In genomic region chr5:141636106-141636412, GRCh38 we compare ENCODE assay signal across 9 cellular contexts. TPM values are rescaled to one million over a fixed set of nuclear protein-coding genes. Genes with fewer than 3 reads are reported as not detected.
DNase-seq lines count a peak whose midpoint lies in the region; ATAC-seq, FAIRE-seq and TF ChIP-seq lines count a peak whose summit lies in the region.
"Had no signal": no experiment of that assay in that cellular context is flagged by ENCODE, and none has a peak within 500 bp of the region (broad histone marks: within the 10 kb centered on the region; RNA-seq: fewer than 3 reads in every experiment).

No MANE protein-coding gene starts in this region.

- no peak for TF ChIP-seq EP300 in K562 (IDR thresholded peaks at IDR 0.05; ENCODE audit: low read length)

- peaks cover 57% of the 10 kb centered on the region for H3K4me1 Mint-ChIP-seq in activated naive CD4-positive, alpha-beta T cell treated with anti-CD3 and anti-CD28 coated beads, Interleukin-2, amount 50 U/mL, for 24 hours
- peaks cover 15% of the 10 kb centered on the region for H3K4me1 Mint-ChIP-seq in type B pancreatic cell (ENCODE audit: unreplicated experiment)

- intact Hi-C loops in K562 (cut with micrococcal nuclease) = loop anchor here (5.0 kb wide), 1 partner anchor 44 kb away; no protein-coding TSS in a partner anchor
- intact Hi-C loops in lower lobe of right lung (cut with DNase I) = no loop called here

- peak overlapping the region; percentile 90 for H3K4me3 Mint-ChIP-seq in activated naive CD4-positive, alpha-beta T cell treated with anti-CD3 and anti-CD28 coated beads, Interleukin-2, amount 50 U/mL, for 24 hours
- H3K4me3 Mint-ChIP-seq in type B pancreatic cell = peak overlapping the region; percentile 96

- H3K36me3 Mint-ChIP-seq in activated naive CD4-positive, alpha-beta T cell treated with anti-CD3 and anti-CD28 coated beads, Interleukin-2, amount 50 U/mL, for 24 hours = peaks cover 4% of the 10 kb centered on the region
- peaks cover 5% of the 10 kb centered on the region for H3K36me3 Mint-ChIP-seq in type B pancreatic cell

- FAIRE-seq in K562 (lab: Jason Lieb, UNC) = no peak
- FAIRE-seq: islet of Langerhans had no signal

- H3K9me1 ChIP-seq in K562 (ENCODE audit: control insufficient read depth, insufficient read depth, low read length) = peaks cover 5% of the 10 kb centered on the region

- CTCF ChIA-PET in K562 (lab: Yijun Ruan, JAX; ENCODE audit: low intra/inter-chr PET ratio) = no interaction called here

- H3K4me3 ChIP-seq in K562 (peak overlapping the region; percentile 91), lower lobe of right lung (peak overlapping the region; percentile 92)

- peak overlapping the region; percentile 88 to 95 for H3K9ac ChIP-seq in K562 (ENCODE audit: insufficient read depth in 1 of 2, low read depth in 2 of 2, low read length in 2 of 2)

- no peaks in the 10 kb centered on the region for H3K9me3 ChIP-seq in K562 (replicated peaks; ENCODE audit: control insufficient read depth, insufficient read depth, low read depth, low read length)
- H3K9me3 ChIP-seq in lower lobe of right lung = no peaks in the 10 kb centered on the region

- H2AFZ ChIP-seq in K562 (ENCODE audit: low read depth, low read length) = peak overlapping the region; percentile 89

- H3K27me3 ChIP-seq in K562 (ENCODE audit: control insufficient read depth in 2 of 2, insufficient read depth in 2 of 2, low read length in 2 of 2) = no peaks in the 10 kb centered on the region
- H3K27me3 ChIP-seq in lower lobe of right lung (ENCODE audit: low read depth) = no peaks in the 10 kb centered on the region

- TF ChIP-seq RAD21 in K562 (CRISPR knock-in tag; conservative IDR thresholded peaks at IDR 0.05 in 1 of 2, IDR thresholded peaks at IDR 0.05 in 1 of 2) = no peak

- no peaks in the 10 kb centered on the region for H3K9me3 Mint-ChIP-seq in activated naive CD4-positive, alpha-beta T cell treated with anti-CD3 and anti-CD28 coated beads, Interleukin-2, amount 50 U/mL, for 24 hours
- H3K9me3 Mint-ChIP-seq in type B pancreatic cell = no peaks in the 10 kb centered on the region

- H3K27ac Mint-ChIP-seq in activated naive CD4-positive, alpha-beta T cell treated with anti-CD3 and anti-CD28 coated beads, Interleukin-2, amount 50 U/mL, for 24 hours = peak overlapping the region; percentile 36
- H3K27ac Mint-ChIP-seq in type B pancreatic cell = peak overlapping the region; percentile 93

- peaks cover 66% of the 10 kb centered on the region for H3K36me3 ChIP-seq in K562 (ENCODE audit: control insufficient read depth, insufficient read depth, low read length)
- H3K36me3 ChIP-seq in lower lobe of right lung = peaks cover 12% of the 10 kb centered on the region

- WGBS in K562 (ENCODE audit: insufficient coverage, low coverage, missing lambda C conversion rate) = 0% methylated on average over 4 of the region's 4 CpGs

- H4K20me1 ChIP-seq in K562 (replicated peaks; ENCODE audit: control insufficient read depth, insufficient read depth, low read length) = peaks cover 8% of the 10 kb centered on the region; the same call in 1 of the 2 replicates

- POLR2A ChIA-PET in K562 (lab: Yijun Ruan, JAX) = interaction anchor here (0.7 to 2.2 kb wide), 7 partner anchors 10 to 128 kb away, joined by 3 to 13 read pairs (median 4); partner anchors contain the start of gene DIAPH1

- H3K4me1 ChIP-seq in K562 (replicated peaks in 1 of 2; ENCODE audit: control insufficient read depth in 2 of 2, insufficient read depth in 2 of 2, low read length in 2 of 2) (peaks cover 42 to 49% of the 10 kb centered on the region in 2 experiments), lower lobe of right lung (peaks cover 37% of the 10 kb centered on the region)

- no peak for DNase-seq in activated naive CD4-positive, alpha-beta T cell treated with Interleukin-2 at 50 U/mL for 16 hours
- DNase-seq in K562 (ENCODE audit: extremely low read depth in 1 of 4, low spot score in 3 of 4) (no peak), lower lobe of right lung (no peak), type B pancreatic cell (ENCODE audit: extremely low spot score, unreplicated experiment) (no peak)

- H3K27ac ChIP-seq in K562 (ENCODE audit: extremely low read depth, low read depth, low read length) (peak overlapping the region; percentile 84), lower lobe of right lung (peak overlapping the region; percentile 79)

- ATAC-seq in K562 (no peak), lower lobe of right lung (no peak), GM21390 (IDR thresholded peaks at IDR 0.05; ENCODE audit: unreplicated experiment) (no peak), GM21737 (IDR thresholded peaks at IDR 0.05; ENCODE audit: unreplicated experiment) (no peak), GM19467 (IDR thresholded peaks at IDR 0.05; ENCODE audit: unreplicated experiment) (no peak)

- H3K79me2 ChIP-seq in K562 (ENCODE audit: control insufficient read depth, insufficient read depth, low read length) = peaks cover 76% of the 10 kb centered on the region

- peak overlapping the region; percentile 100 for H3K4me2 ChIP-seq in K562 (ENCODE audit: insufficient read depth, low read length)

- in situ Hi-C loops in K562 (cut with MboI) = loop anchor here (5.0 kb wide), 1 partner anchor 44 kb away; no protein-coding TSS in a partner anchor

- BruUV-seq in K562 (replicated peaks; lab: Mats Ljungman, UMichigan) = no TSS peak

- TF ChIP-seq POLR2A in K562 (conservative IDR thresholded peaks at IDR 0.05) = no peak

- no peak for TF ChIP-seq CTCF in K562 (IDR thresholded peaks at IDR 0.05 in 2 of 3, conservative IDR thresholded peaks at IDR 0.05 in 1 of 3; ENCODE audit: insufficient read depth in 2 of 3, low read depth in 1 of 3, low read length in 3 of 3)
- no peak for TF ChIP-seq CTCF in lower lobe of right lung (IDR thresholded peaks at IDR 0.05)
- TF ChIP-seq CTCF in type B pancreatic cell (conservative IDR thresholded peaks at IDR 0.05) = no peak

- H3K27me3 Mint-ChIP-seq in activated naive CD4-positive, alpha-beta T cell treated with anti-CD3 and anti-CD28 coated beads, Interleukin-2, amount 50 U/mL, for 24 hours = no peaks in the 10 kb centered on the region
- H3K27me3 Mint-ChIP-seq in type B pancreatic cell = peaks cover 5% of the 10 kb centered on the region

RNA-seq across cellular contexts. Expression of gene HDAC3, which starts 0.6 kb away (rescaled TPM):
- 380 and 433 TPM in 2 replicates for total RNA-seq in K562 (2011; cell fraction: chromatin; rRNA removed; ENCODE audit: low replicate concordance)
- 249 and 274 TPM in 2 replicates for total RNA-seq in K562 (2011; cell fraction: nucleolus; rRNA removed)
- total RNA-seq in K562 (2011; cell fraction: nucleoplasm; rRNA removed) = 332 and 388 TPM in 2 replicates
- total RNA-seq in K562 (2014; rRNA removed) (111 and 160 TPM in 2 replicates), K562 (2014; rRNA removed; fragmentation: Illumina TruSeq; extraction: Trizol) (118 and 129 TPM in 2 replicates), K562 (2015; rRNA removed; fragmentation: Illumina TruSeq; extraction: Trizol) (116 and 130 TPM in 2 replicates), K562 (2021) (114 and 119 TPM in 2 replicates), lower lobe of right lung (45.8 TPM), type B pancreatic cell (ENCODE audit: low replicate concordance) (65.8 and 87.8 TPM in 2 replicates)
- polyA plus RNA-seq in K562 (2011; rRNA removed) (190 and 191 TPM in 2 replicates), K562 (2014; fragmentation: Illumina TruSeq; extraction: Trizol) (144 and 153 TPM in 2 replicates), K562 (2014; fragmentation: Nextera tagmentation; extraction: Ambion mirVana) (100 to 1,000 TPM in 1 of 2 experiments, 10 to 100 TPM in 1; 89.7 to 107 TPM), K562 (2014; rRNA removed) (120 and 137 TPM in 2 replicates)
- polyA plus RNA-seq in K562 (2011; cell fraction: cytosol; rRNA removed) = 207 and 230 TPM in 2 replicates
- 365 and 426 TPM in 2 replicates for polyA plus RNA-seq in K562 (2011; cell fraction: nucleus; rRNA removed)
- polyA plus RNA-seq in K562 (2012) = 77.6 and 93.4 TPM in 2 replicates
- 136 and 147 TPM in 2 replicates for polyA minus RNA-seq in K562 (2011; rRNA and poly(A)+ RNA removed)
- polyA minus RNA-seq in K562 (2011; cell fraction: cytosol; rRNA and poly(A)+ RNA removed) = 73.0 and 87.2 TPM in 2 replicates
- 80.6 and 114 TPM in 2 replicates for polyA minus RNA-seq in K562 (2011; cell fraction: nucleus; rRNA and poly(A)+ RNA removed)

RNA-seq across cellular contexts. Expression of gene RELL2, which starts 0.7 kb away (rescaled TPM):
- 14.3 and 44.8 TPM in 2 replicates for total RNA-seq in K562 (2011; cell fraction: chromatin; rRNA removed; ENCODE audit: low replicate concordance)
- 46.6 and 54.9 TPM in 2 replicates for total RNA-seq in K562 (2011; cell fraction: nucleolus; rRNA removed)
- 22.9 and 26.5 TPM in 2 replicates for total RNA-seq in K562 (2011; cell fraction: nucleoplasm; rRNA removed)
- total RNA-seq in K562 (2014; rRNA removed) (30.7 and 35.5 TPM in 2 replicates), K562 (2014; rRNA removed; fragmentation: Illumina TruSeq; extraction: Trizol) (5.0 and 7.0 TPM in 2 replicates), K562 (2015; rRNA removed; fragmentation: Illumina TruSeq; extraction: Trizol) (14.1 and 14.3 TPM in 2 replicates), K562 (2021) (22.9 and 23.3 TPM in 2 replicates), lower lobe of right lung (5.5 TPM), type B pancreatic cell (ENCODE audit: low replicate concordance) (6.9 and 8.1 TPM in 2 replicates)
- polyA plus RNA-seq in K562 (2011; rRNA removed) (17.4 and 17.9 TPM in 2 replicates), K562 (2014; fragmentation: Illumina TruSeq; extraction: Trizol) (13.3 and 19.8 TPM in 2 replicates), K562 (2014; fragmentation: Nextera tagmentation; extraction: Ambion mirVana) (under 1 TPM; 0.06 to 0.76 TPM), K562 (2014; rRNA removed) (33.8 and 36.0 TPM in 2 replicates)
- polyA plus RNA-seq in K562 (2011; cell fraction: cytosol; rRNA removed) = 15.7 and 32.1 TPM in 2 replicates
- polyA plus RNA-seq in K562 (2011; cell fraction: nucleus; rRNA removed) = 65.3 and 140 TPM in 2 replicates
- 4.8 and 10.5 TPM in 2 replicates for polyA plus RNA-seq in K562 (2012)
- polyA minus RNA-seq in K562 (2011; rRNA and poly(A)+ RNA removed) = 6.0 and 11.9 TPM in 2 replicates
- polyA minus RNA-seq in K562 (2011; cell fraction: cytosol; rRNA and poly(A)+ RNA removed) = 7.4 and 8.4 TPM in 2 replicates
- polyA minus RNA-seq in K562 (2011; cell fraction: nucleus; rRNA and poly(A)+ RNA removed) = 18.0 and 23.8 TPM in 2 replicates

RNA-seq across cellular contexts. Expression of gene FCHSD1, which starts 15.2 kb away (rescaled TPM):
- 160 and 307 TPM in 2 replicates for total RNA-seq in K562 (2011; cell fraction: chromatin; rRNA removed; ENCODE audit: low replicate concordance)
- 128 and 139 TPM in 2 replicates for total RNA-seq in K562 (2011; cell fraction: nucleolus; rRNA removed)
- 143 and 150 TPM in 2 replicates for total RNA-seq in K562 (2011; cell fraction: nucleoplasm; rRNA removed)
- total RNA-seq in K562 (2014; rRNA removed) (19.2 and 20.6 TPM in 2 replicates), K562 (2014; rRNA removed; fragmentation: Illumina TruSeq; extraction: Trizol) (7.0 and 7.9 TPM in 2 replicates), K562 (2015; rRNA removed; fragmentation: Illumina TruSeq; extraction: Trizol) (12.9 and 13.7 TPM in 2 replicates), K562 (2021) (19.2 and 26.5 TPM in 2 replicates), lower lobe of right lung (20.4 TPM), type B pancreatic cell (ENCODE audit: low replicate concordance) (28.5 and 29.4 TPM in 2 replicates)
- polyA plus RNA-seq in K562 (2011; rRNA removed) (24.8 and 36.2 TPM in 2 replicates), K562 (2014; fragmentation: Illumina TruSeq; extraction: Trizol) (13.6 and 20.6 TPM in 2 replicates), K562 (2014; fragmentation: Nextera tagmentation; extraction: Ambion mirVana) (under 1 TPM; 0.35 to 0.84 TPM), K562 (2014; rRNA removed) (28.6 and 37.5 TPM in 2 replicates)
- polyA plus RNA-seq in K562 (2011; cell fraction: cytosol; rRNA removed) = 11.3 and 18.8 TPM in 2 replicates
- 300 and 346 TPM in 2 replicates for polyA plus RNA-seq in K562 (2011; cell fraction: nucleus; rRNA removed)
- 16.4 and 35.9 TPM in 2 replicates for polyA plus RNA-seq in K562 (2012)
- polyA minus RNA-seq in K562 (2011; rRNA and poly(A)+ RNA removed) = 7.8 and 12.4 TPM in 2 replicates
- polyA minus RNA-seq in K562 (2011; cell fraction: cytosol; rRNA and poly(A)+ RNA removed) = 12.8 and 13.1 TPM in 2 replicates
- polyA minus RNA-seq in K562 (2011; cell fraction: nucleus; rRNA and poly(A)+ RNA removed) = 43.8 and 62.2 TPM in 2 replicates

RNA-seq across cellular contexts. Expression of gene DIAPH1, which starts 17.3 kb away (rescaled TPM):
- total RNA-seq in K562 (2011; cell fraction: chromatin; rRNA removed; ENCODE audit: low replicate concordance) = 295 and 514 TPM in 2 replicates
- total RNA-seq in K562 (2011; cell fraction: nucleolus; rRNA removed) = 151 and 162 TPM in 2 replicates
- total RNA-seq in K562 (2011; cell fraction: nucleoplasm; rRNA removed) = 271 and 317 TPM in 2 replicates
- total RNA-seq in K562 (2014; rRNA removed) (90.1 and 91.4 TPM in 2 replicates), K562 (2014; rRNA removed; fragmentation: Illumina TruSeq; extraction: Trizol) (73.7 and 84.9 TPM in 2 replicates), K562 (2015; rRNA removed; fragmentation: Illumina TruSeq; extraction: Trizol) (60.8 and 68.0 TPM in 2 replicates), K562 (2021) (268 and 328 TPM in 2 replicates), lower lobe of right lung (118 TPM), type B pancreatic cell (ENCODE audit: low replicate concordance) (79.6 and 103 TPM in 2 replicates)
- polyA plus RNA-seq in K562 (2011; rRNA removed) (146 and 159 TPM in 2 replicates), K562 (2014; fragmentation: Illumina TruSeq; extraction: Trizol) (261 and 291 TPM in 2 replicates), K562 (2014; fragmentation: Nextera tagmentation; extraction: Ambion mirVana) (10 to 100 TPM; 75.8 to 97.8 TPM), K562 (2014; rRNA removed) (131 and 168 TPM in 2 replicates)
- 137 TPM in 2 replicates for polyA plus RNA-seq in K562 (2011; cell fraction: cytosol; rRNA removed)
- 325 and 501 TPM in 2 replicates for polyA plus RNA-seq in K562 (2011; cell fraction: nucleus; rRNA removed)
- polyA plus RNA-seq in K562 (2012) = 172 and 199 TPM in 2 replicates
- polyA minus RNA-seq in K562 (2011; rRNA and poly(A)+ RNA removed) = 279 and 286 TPM in 2 replicates
- 184 and 249 TPM in 2 replicates for polyA minus RNA-seq in K562 (2011; cell fraction: cytosol; rRNA and poly(A)+ RNA removed)
- polyA minus RNA-seq in K562 (2011; cell fraction: nucleus; rRNA and poly(A)+ RNA removed) = 108 and 288 TPM in 2 replicates

RNA-seq across cellular contexts. Expression of gene ARAP3, which starts 46.0 kb away (rescaled TPM):
- total RNA-seq in K562 (2011; cell fraction: chromatin; rRNA removed; ENCODE audit: low replicate concordance) = 9.6 and 29.6 TPM in 2 replicates
- 10.7 and 13.7 TPM in 2 replicates for total RNA-seq in K562 (2011; cell fraction: nucleolus; rRNA removed)
- 8.9 and 9.9 TPM in 2 replicates for total RNA-seq in K562 (2011; cell fraction: nucleoplasm; rRNA removed)
- total RNA-seq in K562 (2014; rRNA removed) (6.4 and 8.6 TPM in 2 replicates), K562 (2014; rRNA removed; fragmentation: Illumina TruSeq; extraction: Trizol) (5.1 and 5.2 TPM in 2 replicates), K562 (2015; rRNA removed; fragmentation: Illumina TruSeq; extraction: Trizol) (7.1 and 7.5 TPM in 2 replicates), K562 (2021) (23.3 and 25.7 TPM in 2 replicates), lower lobe of right lung (35.2 TPM), type B pancreatic cell (ENCODE audit: low replicate concordance) (8.4 and 10.2 TPM in 2 replicates)
- polyA plus RNA-seq in K562 (2011; rRNA removed) (6.1 and 7.0 TPM in 2 replicates), K562 (2014; fragmentation: Illumina TruSeq; extraction: Trizol) (16.6 and 16.8 TPM in 2 replicates), K562 (2014; fragmentation: Nextera tagmentation; extraction: Ambion mirVana) (1 to 10 TPM in 1 of 2 experiments, under 1 TPM in 1; 0.83 to 1.4 TPM), K562 (2014; rRNA removed) (14.8 and 16.7 TPM in 2 replicates)
- polyA plus RNA-seq in K562 (2011; cell fraction: cytosol; rRNA removed) = 5.5 and 7.0 TPM in 2 replicates
- polyA plus RNA-seq in K562 (2011; cell fraction: nucleus; rRNA removed) = 37.6 and 59.0 TPM in 2 replicates
- 13.9 and 21.4 TPM in 2 replicates for polyA plus RNA-seq in K562 (2012)
- polyA minus RNA-seq in K562 (2011; rRNA and poly(A)+ RNA removed) = 4.6 and 5.1 TPM in 2 replicates
- polyA minus RNA-seq in K562 (2011; cell fraction: cytosol; rRNA and poly(A)+ RNA removed) = 7.0 and 8.1 TPM in 2 replicates
- polyA minus RNA-seq in K562 (2011; cell fraction: nucleus; rRNA and poly(A)+ RNA removed) = 9.8 and 11.7 TPM in 2 replicates
